Comparison of ENCODE assay signal across 9 cellular contexts in the genomic region with DNA sequence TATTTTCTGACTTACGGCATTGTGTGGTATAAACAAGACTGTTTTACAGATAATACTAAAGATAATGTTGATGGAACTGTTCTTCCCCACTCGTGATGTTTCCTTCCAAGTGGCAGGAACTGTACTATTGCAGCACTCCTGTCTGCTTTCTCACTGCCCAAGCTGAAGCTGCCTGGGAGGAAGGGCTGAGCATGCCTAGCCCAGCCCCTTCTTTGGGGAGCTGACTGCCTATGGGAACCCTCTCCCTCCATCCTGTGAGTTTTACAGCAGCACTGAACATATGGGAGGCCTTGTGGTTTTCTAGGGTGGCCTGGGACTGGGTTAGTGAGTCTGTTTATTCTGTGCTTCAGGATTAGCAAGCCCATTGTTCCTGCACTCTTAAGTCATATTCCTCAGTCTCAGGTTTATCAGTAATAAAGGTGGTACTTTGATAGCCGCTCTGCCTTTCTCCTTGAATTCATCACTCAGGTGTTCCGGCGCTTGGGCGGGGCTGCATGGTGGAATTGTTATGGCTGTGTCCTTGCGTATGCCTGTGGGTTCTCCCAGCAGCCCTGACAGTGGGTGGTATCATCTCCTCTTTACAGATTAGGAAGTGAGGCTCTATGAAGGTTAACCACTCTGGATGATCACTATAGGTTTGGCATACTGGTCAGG.
A peak's percentile ranks its signal among the peaks of the same experiment; 100 is the strongest.
DNase-seq lines count a peak whose midpoint lies in the region; ATAC-seq and TF ChIP-seq lines count a peak whose summit lies in the region.
"Had no signal": no experiment of that assay in that cellular context is flagged by ENCODE, and none has a peak within 500 bp of the region (broad histone marks: within the 10 kb centered on the region; RNA-seq: fewer than 3 reads in every experiment).

No MANE protein-coding gene starts in this region.

- DNase-seq in NCI-H2107 (lab: John Stamatoyannopoulos, UW) (peak; percentile 4), NCI-H2107 treated with DMSO at 0.1 percent for 48 hours (lab: John Stamatoyannopoulos, UW; ENCODE audit: unreplicated experiment) (no peak), RPMI7951 (ENCODE audit: low read depth) (peak; percentile 80), epithelial cell of esophagus (ENCODE audit: low read depth) (peak; percentile 80), DMS114 treated with DMSO at 0.1 percent for 48 hours (lab: John Stamatoyannopoulos, UW; ENCODE audit: unreplicated experiment) (no peak), NOMO-1 treated with DMSO at 0.1 percent for 48 hours (lab: John Stamatoyannopoulos, UW; ENCODE audit: unreplicated experiment) (no peak)
- DNase-seq in natural killer cell treated with Interleukin-12 subunit alpha and Interleukin-12 subunit beta and Interleukin-15 and Interleukin-18, amount 100 ng/mL, for 72 hours (ENCODE audit: low spot score): no peak

- H3K4me3 ChIP-seq in epithelial cell of esophagus (ENCODE audit: low read length): peak overlapping the region; percentile 65
- H3K4me3 ChIP-seq: BLaER1 had no signal

- H3K4me3 Mint-ChIP-seq in natural killer cell treated with Interleukin-12 subunit alpha and Interleukin-12 subunit beta and Interleukin-15 and Interleukin-18, amount 100 ng/mL, for 72 hours: peak overlapping the region; percentile 26

- TF ChIP-seq CTCF in epithelial cell of esophagus (IDR thresholded peaks at IDR 0.05; ENCODE audit: insufficient read depth, low read depth, low read length, missing control alignments): no peak

- no peaks in the 10 kb centered on the region for H3K27me3 Mint-ChIP-seq in natural killer cell treated with Interleukin-12 subunit alpha and Interleukin-12 subunit beta and Interleukin-15 and Interleukin-18, amount 100 ng/mL, for 72 hours

- H3K9me3 Mint-ChIP-seq in natural killer cell treated with Interleukin-12 subunit alpha and Interleukin-12 subunit beta and Interleukin-15 and Interleukin-18, amount 100 ng/mL, for 72 hours: peaks cover 3% of the 10 kb centered on the region

- peak in 1 of 2 donors; percentile 48 for ATAC-seq in natural killer cell treated with Interleukin-12 subunit alpha and Interleukin-12 subunit beta and Interleukin-15 and Interleukin-18, amount 100 ng/mL, for 72 hours
- ATAC-seq in GM19351 (IDR thresholded peaks at IDR 0.05; ENCODE audit: unreplicated experiment): no peak

- peak overlapping the region in 1 of 2 donors; percentile 6 for H3K27ac Mint-ChIP-seq in natural killer cell treated with Interleukin-12 subunit alpha and Interleukin-12 subunit beta and Interleukin-15 and Interleukin-18, amount 100 ng/mL, for 72 hours

- H3K4me1 Mint-ChIP-seq in natural killer cell treated with Interleukin-12 subunit alpha and Interleukin-12 subunit beta and Interleukin-15 and Interleukin-18, amount 100 ng/mL, for 72 hours (ENCODE audit: low read depth in 2 of 2): peaks cover 6 to 20% of the 10 kb centered on the region in 2 donors

- no peaks in the 10 kb centered on the region for H3K36me3 Mint-ChIP-seq in natural killer cell treated with Interleukin-12 subunit alpha and Interleukin-12 subunit beta and Interleukin-15 and Interleukin-18, amount 100 ng/mL, for 72 hours

Comparison
In these comparisons a context has a peak if more than half of its experiments do, and no peak if none do; other contexts are left out.
1. DNase-seq: peak in NCI-H2107 (single experiment), RPMI7951 (single experiment) and epithelial cell of esophagus (single experiment); none in NCI-H2107 treated with DMSO at 0.1 percent for 48 hours (single experiment), natural killer cell treated with Interleukin-12 subunit alpha and Interleukin-12 subunit beta and Interleukin-15 and Interleukin-18, amount 100 ng/mL, for 72 hours (single experiment), DMS114 treated with DMSO at 0.1 percent for 48 hours (single experiment) and NOMO-1 treated with DMSO at 0.1 percent for 48 hours (single experiment).